In the genomic region with DNA sequence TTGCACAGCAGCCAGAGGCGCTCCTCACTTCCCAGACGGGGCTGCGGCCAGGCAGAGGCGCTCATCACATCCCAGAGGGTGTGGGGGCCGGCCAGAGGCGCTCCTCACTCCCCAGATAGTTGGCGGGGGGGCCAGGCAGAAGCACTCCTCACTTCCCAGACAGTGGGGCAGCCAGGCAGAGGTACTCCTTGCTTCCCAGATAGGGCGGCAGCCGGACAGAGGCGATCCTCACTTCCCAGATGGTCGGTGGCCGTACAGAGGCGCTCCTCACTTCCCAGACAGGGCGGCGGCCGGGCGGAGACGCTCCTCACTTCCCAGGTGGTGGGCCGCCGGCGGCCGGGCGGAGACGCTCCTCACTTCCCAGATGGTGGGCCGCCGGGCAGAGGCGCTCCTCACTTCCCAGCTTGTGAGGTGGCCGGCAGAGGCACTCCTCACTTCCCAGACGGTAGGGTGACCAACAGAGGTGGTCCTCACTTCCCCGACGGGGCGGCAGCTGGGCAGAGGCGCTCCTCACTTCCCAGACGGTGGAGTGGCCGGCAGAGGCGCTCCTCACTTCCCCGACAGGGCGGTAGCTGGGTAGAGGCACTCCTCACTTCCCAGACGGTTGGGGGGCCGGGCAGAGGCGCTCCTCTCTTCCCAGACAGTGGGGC, we compare ENCODE assay signal across 14 cellular contexts. TPM values are rescaled to one million over a fixed set of nuclear protein-coding genes. Genes with fewer than 3 reads are reported as not detected.
DNase-seq lines count a peak whose midpoint lies in the region; ATAC-seq and TF ChIP-seq lines count a peak whose summit lies in the region.
"Had no signal": no experiment of that assay in that cellular context is flagged by ENCODE, and none has a peak within 500 bp of the region (broad histone marks: within the 10 kb centered on the region; RNA-seq: fewer than 3 reads in every experiment).

No MANE protein-coding gene starts in this region.

- H3K56ac ChIP-seq in H9 (ENCODE audit: insufficient read length, low read depth, low read length) = no peak overlapping the region

- H3K79me1 ChIP-seq in mesenchymal stem cell (replicated peaks; ENCODE audit: low read length, poor library complexity, severe bottlenecking) (peaks cover 23% of the 10 kb centered on the region), H9 (ENCODE audit: insufficient read depth, low read depth, low read length, poor library complexity, severe bottlenecking) (no peaks in the 10 kb centered on the region)

- H3K27me3 ChIP-seq in right cardiac atrium (ENCODE audit: control insufficient read depth, insufficient read depth) (no peaks in the 10 kb centered on the region), mesenchymal stem cell (ENCODE audit: control insufficient read depth in 1 of 2, insufficient read depth in 1 of 2, low read length in 2 of 2) (no peaks in the 10 kb centered on the region), smooth muscle cell (ENCODE audit: low read depth) (no peaks in the 10 kb centered on the region), H9 (ENCODE audit: insufficient read depth, low read length) (no peaks in the 10 kb centered on the region), Karpas-422 (ENCODE audit: low read length) (no peaks in the 10 kb centered on the region)
- H3K27me3 ChIP-seq: BLaER1 treated with 17β-estradiol and CSF1 and Interleukin-3, amounts not matched to agents 10 nM and 100 nM had no signal

- no peak overlapping the region for H3K14ac ChIP-seq in mesenchymal stem cell (ENCODE audit: low read length in 2 of 2)
- H3K14ac ChIP-seq in H9 (ENCODE audit: insufficient read depth, low read length) = no peak overlapping the region

- peaks cover 10% of the 10 kb centered on the region for H3F3A ChIP-seq in smooth muscle cell (ENCODE audit: low read depth)

- 96% methylated on average over 41 of the region's 41 CpGs for WGBS in right cardiac atrium
- 96% methylated on average over 41 of the region's 41 CpGs for WGBS in mesenchymal stem cell
- WGBS in smooth muscle cell (ENCODE audit: low lambda C conversion rate) = 97% methylated on average over 41 of the region's 41 CpGs
- no CpG with 5 or more reads among the region's 41 CpGs for WGBS in H9 (ENCODE audit: extremely low coverage, insufficient read length, low lambda C conversion rate)

- H3K9me2 ChIP-seq in Karpas-422 (replicated peaks; ENCODE audit: insufficient read depth, low read length) = no peaks in the 10 kb centered on the region

- peaks cover 34 to 66% of the 10 kb centered on the region in 2 donors for H3K4me1 Mint-ChIP-seq in effector memory CD8-positive, alpha-beta T cell (ENCODE audit: low read depth in 2 of 2)
- H3K4me1 Mint-ChIP-seq in H9 = peaks cover 12 to 13% of the 10 kb centered on the region in 2 experiments

- H4K8ac ChIP-seq in mesenchymal stem cell (ENCODE audit: low read length) (no peak overlapping the region), H9 (replicated peaks; ENCODE audit: insufficient read length, low read depth, low read length) (no peak overlapping the region)

- H2BK20ac ChIP-seq in H9 (ENCODE audit: low read depth, low read length, poor library complexity, severe bottlenecking) = no peak overlapping the region

- peaks cover 0 to 7% of the 10 kb centered on the region in 2 experiments for H3K36me3 ChIP-seq in mesenchymal stem cell (ENCODE audit: control insufficient read depth in 1 of 2, insufficient read depth in 2 of 2, low read depth in 1 of 2, low read length in 2 of 2)
- H3K36me3 ChIP-seq in smooth muscle cell (ENCODE audit: low read depth) = no peaks in the 10 kb centered on the region
- no peaks in the 10 kb centered on the region for H3K36me3 ChIP-seq in Karpas-422 (ENCODE audit: insufficient read depth, low read length)

- H3K79me2 ChIP-seq in smooth muscle cell (ENCODE audit: low read depth) (peaks cover 98% of the 10 kb centered on the region), H9 (ENCODE audit: insufficient read depth, low read length) (peaks cover 16% of the 10 kb centered on the region; the same call in 1 of the 2 replicates), Karpas-422 (ENCODE audit: low read length) (peaks cover 17% of the 10 kb centered on the region; the same call in 1 of the 2 replicates)

- H3K9me3 ChIP-seq in right cardiac atrium (ENCODE audit: control insufficient read depth, low read length) = no peaks in the 10 kb centered on the region
- no peaks in the 10 kb centered on the region for H3K9me3 ChIP-seq in mesenchymal stem cell (ENCODE audit: control insufficient read depth, low read length)
- H3K9me3 ChIP-seq in smooth muscle cell (replicated peaks; ENCODE audit: low read depth) = no peaks in the 10 kb centered on the region
- no peaks in the 10 kb centered on the region for H3K9me3 ChIP-seq in H9 (ENCODE audit: control insufficient read depth, low read depth, low read length)
- no peaks in the 10 kb centered on the region for H3K9me3 ChIP-seq in Karpas-422 (ENCODE audit: low read length)

- H2BK15ac ChIP-seq in mesenchymal stem cell (ENCODE audit: low read depth, poor library complexity, severe bottlenecking) (peak overlapping the region; percentile 40), H9 (ENCODE audit: low read depth, low read length) (no peak overlapping the region)

- ATAC-seq in right cardiac atrium (peak; percentile 28 to 38), left ventricle myocardium superior (no peak)
- ATAC-seq in effector memory CD8-positive, alpha-beta T cell (replicated peaks) = no peak
- ATAC-seq: CD8-positive, alpha-beta T cell; HCT116 had no signal

- H3K36me3 Mint-ChIP-seq in effector memory CD8-positive, alpha-beta T cell (ENCODE audit: insufficient read depth) = peaks cover 4% of the 10 kb centered on the region
- H3K36me3 Mint-ChIP-seq in H9 (ENCODE audit: insufficient read depth in 1 of 3, low read depth in 3 of 3) = no peaks in the 10 kb centered on the region

- H3K4me3 ChIP-seq in right cardiac atrium (ENCODE audit: low read length) (no peak overlapping the region), mesenchymal stem cell (ENCODE audit: insufficient read depth in 1 of 2, low read depth in 1 of 2, low read length in 2 of 2) (no peak overlapping the region), smooth muscle cell (no peak overlapping the region), Karpas-422 (ENCODE audit: low read length) (no peak overlapping the region)
- H3K4me3 ChIP-seq: BLaER1 treated with 17β-estradiol and CSF1 and Interleukin-3, amounts not matched to agents 10 nM and 100 nM; GM23248 had no signal

- H3K4me3 Mint-ChIP-seq in effector memory CD8-positive, alpha-beta T cell = peak overlapping the region in 1 of 2 donors; percentile 13
- H3K4me3 Mint-ChIP-seq in H9 = no peak overlapping the region
- H3K4me3 Mint-ChIP-seq: B cell; CD8-positive, alpha-beta T cell; HFFc6 had no signal

- no peaks in the 10 kb centered on the region for H3K9me3 Mint-ChIP-seq in effector memory CD8-positive, alpha-beta T cell
- no peaks in the 10 kb centered on the region for H3K9me3 Mint-ChIP-seq in H9
- H3K9me3 Mint-ChIP-seq: CD8-positive, alpha-beta T cell; HFFc6 had no signal

- no peak overlapping the region for H3K27ac ChIP-seq in right cardiac atrium (ENCODE audit: low read length)
- H3K27ac ChIP-seq in mesenchymal stem cell (ENCODE audit: low read length, poor library complexity, severe bottlenecking) = no peak overlapping the region
- H3K27ac ChIP-seq in smooth muscle cell (ENCODE audit: low read depth) = no peak overlapping the region
- H3K27ac ChIP-seq in H9 (ENCODE audit: insufficient read length, low read depth, low read length) = no peak overlapping the region
- no peak overlapping the region for H3K27ac ChIP-seq in Karpas-422 (ENCODE audit: low read length)
- H3K27ac ChIP-seq: BLaER1 treated with 17β-estradiol and CSF1 and Interleukin-3, amounts not matched to agents 10 nM and 100 nM; GM23248 had no signal

- H4K20me1 ChIP-seq in smooth muscle cell (ENCODE audit: low read depth) (peaks cover 93% of the 10 kb centered on the region), H9 (ENCODE audit: control insufficient read depth, insufficient read depth, insufficient read length) (no peaks in the 10 kb centered on the region), Karpas-422 (ENCODE audit: insufficient read depth, low read depth, low read length) (peaks cover 63% of the 10 kb centered on the region)

- H2BK5ac ChIP-seq in mesenchymal stem cell (ENCODE audit: low read depth, low read length, poor library complexity, severe bottlenecking) (no peak overlapping the region), H9 (ENCODE audit: insufficient read length, low read length) (no peak overlapping the region)

- no peak overlapping the region for H2BK120ac ChIP-seq in mesenchymal stem cell (ENCODE audit: low read depth, low read length)
- H2BK120ac ChIP-seq in H9 (ENCODE audit: low read depth, low read length, poor library complexity, severe bottlenecking) = no peak overlapping the region

- H2AK5ac ChIP-seq in mesenchymal stem cell (ENCODE audit: low read length, severe bottlenecking) (no peak overlapping the region), H9 (ENCODE audit: insufficient read length, low read length) (no peak overlapping the region)

- DNase-seq in right cardiac atrium (peak in 2 of 3 donors; percentile 53 to 60), left ventricle myocardium superior (no peak), mesenchymal stem cell (no peak), smooth muscle cell (lab: John Stamatoyannopoulos, UW; ENCODE audit: unreplicated experiment) (no peak), H9 (no peak), Karpas-422 (no peak)
- DNase-seq in effector memory CD8-positive, alpha-beta T cell = no peak
- DNase-seq: 8988T; CD8-positive, alpha-beta T cell; GM23248; HFFc6 had no signal

- intact Hi-C loops in right cardiac atrium (cut with DNase I) (no loop called here), left ventricle myocardium superior (cut with micrococcal nuclease) (no loop called here)

- no peak overlapping the region for H4K5ac ChIP-seq in H9 (ENCODE audit: insufficient read length, low read depth, low read length)

- H2AFZ ChIP-seq in mesenchymal stem cell (ENCODE audit: low read depth, low read length) (no peak overlapping the region), smooth muscle cell (ENCODE audit: low read depth) (no peak overlapping the region), H9 (ENCODE audit: low read length) (no peak overlapping the region), Karpas-422 (ENCODE audit: low read length) (no peak overlapping the region)
- H2AFZ ChIP-seq: GM23248 had no signal

- H3K18ac ChIP-seq in mesenchymal stem cell (ENCODE audit: low read depth in 1 of 2, low read length in 2 of 2) = no peak overlapping the region
- H3K18ac ChIP-seq in H9 (ENCODE audit: insufficient read length, low read depth, low read length) = no peak overlapping the region

- no peak overlapping the region for H2BK12ac ChIP-seq in mesenchymal stem cell (ENCODE audit: low read length in 2 of 2)
- H2BK12ac ChIP-seq in H9 (ENCODE audit: insufficient read length, low read depth, low read length) = no peak overlapping the region

- peaks cover 5% of the 10 kb centered on the region for H3K4me1 ChIP-seq in right cardiac atrium (ENCODE audit: control insufficient read depth, insufficient read depth, low read length)
- H3K4me1 ChIP-seq in mesenchymal stem cell (ENCODE audit: control insufficient read depth, insufficient read depth, low read depth, low read length) = peaks cover 6% of the 10 kb centered on the region
- peaks cover 4% of the 10 kb centered on the region for H3K4me1 ChIP-seq in smooth muscle cell (ENCODE audit: low read depth)
- H3K4me1 ChIP-seq in H9 (ENCODE audit: insufficient read depth, low read length) = no peaks in the 10 kb centered on the region
- H3K4me1 ChIP-seq in Karpas-422 (ENCODE audit: low read length) = peaks cover 8% of the 10 kb centered on the region

- H3K27ac Mint-ChIP-seq in effector memory CD8-positive, alpha-beta T cell = peak overlapping the region; percentile 20 to 41
- no peak overlapping the region for H3K27ac Mint-ChIP-seq in H9
- H3K27ac Mint-ChIP-seq: B cell, HFFc6 had no signal

- H3K23ac ChIP-seq in mesenchymal stem cell (ENCODE audit: low read length in 2 of 2) = peak overlapping the region in 1 of 2 experiments; percentile 31
- no peak overlapping the region for H3K23ac ChIP-seq in H9 (ENCODE audit: insufficient read length, low read depth, low read length)

- H4K91ac ChIP-seq in mesenchymal stem cell (ENCODE audit: low read length) (no peak overlapping the region), H9 (ENCODE audit: insufficient read length, low read depth, low read length) (no peak overlapping the region)

- TF ChIP-seq CTCF in smooth muscle cell (IDR thresholded peaks at IDR 0.05; ENCODE audit: borderline replicate concordance, insufficient read depth, poor library complexity, severe bottlenecking) (no peak), H9 (conservative IDR thresholded peaks at IDR 0.05) (no peak)

- H3T11ph ChIP-seq in H9 (ENCODE audit: low read length) = no peak overlapping the region

- H3K23me2 ChIP-seq in H9 (ENCODE audit: insufficient read length, low read depth, low read length, poor library complexity, severe bottlenecking) = no peaks in the 10 kb centered on the region

- H3K9ac ChIP-seq in mesenchymal stem cell (ENCODE audit: low read length) = no peak overlapping the region
- no peak overlapping the region for H3K9ac ChIP-seq in smooth muscle cell (ENCODE audit: low read depth)
- no peak overlapping the region for H3K9ac ChIP-seq in H9 (ENCODE audit: extremely low read depth, insufficient read length, low read length)
- no peak overlapping the region for H3K9ac ChIP-seq in Karpas-422 (ENCODE audit: low read length)
- H3K9ac ChIP-seq: BLaER1 treated with 17β-estradiol and CSF1 and Interleukin-3, amounts not matched to agents 10 nM and 100 nM; GM23248 had no signal

- H3K4ac ChIP-seq in mesenchymal stem cell (ENCODE audit: low read depth in 1 of 2, low read length in 2 of 2) (no peak overlapping the region), H9 (ENCODE audit: low read depth, low read length) (no peak overlapping the region)

- H3K27me3 Mint-ChIP-seq in effector memory CD8-positive, alpha-beta T cell = no peaks in the 10 kb centered on the region
- H3K27me3 Mint-ChIP-seq in H9 (ENCODE audit: low read depth) = no peaks in the 10 kb centered on the region
- H3K27me3 Mint-ChIP-seq: B cell had no signal

- H3K4me2 ChIP-seq in mesenchymal stem cell (ENCODE audit: low read length, poor library complexity, severe bottlenecking) (no peak overlapping the region), smooth muscle cell (no peak overlapping the region), H9 (ENCODE audit: insufficient read depth, insufficient read length, low read length) (no peak overlapping the region), Karpas-422 (ENCODE audit: low read depth, low read length, poor library complexity, severe bottlenecking) (no peak overlapping the region)

RNA-seq across cellular contexts. Expression of a gene that starts 26.5 kb away (rescaled TPM):
- 10 to 100 TPM; 63.7 to 72.1 (median 66.8) TPM for total RNA-seq in right cardiac atrium
- 27.7 TPM for polyA plus RNA-seq in right cardiac atrium
- 94.4 TPM for total RNA-seq in left ventricle myocardium superior
- polyA plus RNA-seq in mesenchymal stem cell (2013, experiment 1 of 2) = 45.3 TPM
- 48.1 TPM for polyA plus RNA-seq in mesenchymal stem cell (2013, experiment 2 of 2)
- total RNA-seq in smooth muscle cell = 46.9 and 56.3 TPM in 2 replicates
- 53.1 and 57.5 TPM in 2 replicates for polyA plus RNA-seq in smooth muscle cell
- total RNA-seq in H9 (2021) = 62.1 and 69.2 TPM in 2 replicates
- 19.4 and 25.3 TPM in 2 replicates for total RNA-seq in Karpas-422 (2014; rRNA removed; shearing (Covaris generic); ENCODE audit: low replicate concordance)

Comparison
In these comparisons a context has a peak if more than half of its experiments do, and no peak if none do; other contexts are left out.
1. ATAC-seq: peak in right cardiac atrium (2 of 2); none in left ventricle myocardium superior (single experiment) and effector memory CD8-positive, alpha-beta T cell (single experiment).
2. DNase-seq: peak in right cardiac atrium (2 of 3); none in left ventricle myocardium superior (single experiment), effector memory CD8-positive, alpha-beta T cell (0 of 3), mesenchymal stem cell (single experiment), smooth muscle cell (single experiment), H9 (single experiment) and Karpas-422 (single experiment).
3. H3K27ac Mint-ChIP-seq: peak in effector memory CD8-positive, alpha-beta T cell (2 of 2); none in H9 (0 of 3).